Comparison of ENCODE assay signal across 1 cellular context in the genomic region with DNA sequence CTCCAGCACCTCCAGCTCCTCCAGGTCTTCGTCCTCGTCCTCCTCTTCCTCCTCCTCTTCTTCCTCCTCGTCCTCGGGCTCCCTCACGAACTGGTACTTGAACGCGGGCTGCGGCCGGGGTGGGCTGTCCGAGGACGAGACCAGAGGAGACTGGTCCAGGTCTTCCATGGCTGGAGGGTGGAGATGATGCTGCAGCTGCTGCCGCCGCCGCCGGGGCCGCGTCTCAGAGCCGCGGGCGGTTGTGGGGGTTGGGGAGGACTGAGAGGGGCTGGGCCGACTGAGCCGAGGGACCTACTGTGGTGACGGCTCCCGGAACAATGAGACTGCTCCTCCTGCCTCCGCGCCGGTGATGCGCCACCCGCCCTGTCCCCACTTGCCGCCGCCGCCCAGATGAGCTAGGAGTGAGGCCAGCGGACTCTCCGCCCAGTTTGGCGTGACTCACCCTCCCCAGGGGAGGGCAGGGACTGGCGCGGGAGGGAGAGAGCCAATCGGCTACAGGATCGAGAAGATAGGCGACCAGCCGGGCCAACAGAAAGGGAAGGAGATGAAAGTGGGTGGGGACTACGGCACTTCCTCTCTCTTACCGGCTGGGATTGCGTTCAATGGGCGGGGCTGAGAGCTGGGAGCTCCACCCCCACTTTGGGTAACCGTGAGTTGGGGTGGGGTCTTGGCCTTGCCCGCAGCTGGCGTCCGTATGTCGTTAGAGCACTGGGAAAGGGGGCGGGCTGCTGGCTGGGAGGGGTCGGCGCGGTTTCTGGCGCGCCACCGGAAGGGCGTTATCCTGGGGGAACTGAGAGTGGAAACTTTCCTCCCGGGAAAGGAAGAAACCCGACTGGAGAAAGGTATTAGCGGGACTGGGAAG.
A peak's percentile ranks its signal among the peaks of the same experiment; 100 is the strongest.
TF ChIP-seq lines count a peak whose summit lies in the region.

A gene with protein sequence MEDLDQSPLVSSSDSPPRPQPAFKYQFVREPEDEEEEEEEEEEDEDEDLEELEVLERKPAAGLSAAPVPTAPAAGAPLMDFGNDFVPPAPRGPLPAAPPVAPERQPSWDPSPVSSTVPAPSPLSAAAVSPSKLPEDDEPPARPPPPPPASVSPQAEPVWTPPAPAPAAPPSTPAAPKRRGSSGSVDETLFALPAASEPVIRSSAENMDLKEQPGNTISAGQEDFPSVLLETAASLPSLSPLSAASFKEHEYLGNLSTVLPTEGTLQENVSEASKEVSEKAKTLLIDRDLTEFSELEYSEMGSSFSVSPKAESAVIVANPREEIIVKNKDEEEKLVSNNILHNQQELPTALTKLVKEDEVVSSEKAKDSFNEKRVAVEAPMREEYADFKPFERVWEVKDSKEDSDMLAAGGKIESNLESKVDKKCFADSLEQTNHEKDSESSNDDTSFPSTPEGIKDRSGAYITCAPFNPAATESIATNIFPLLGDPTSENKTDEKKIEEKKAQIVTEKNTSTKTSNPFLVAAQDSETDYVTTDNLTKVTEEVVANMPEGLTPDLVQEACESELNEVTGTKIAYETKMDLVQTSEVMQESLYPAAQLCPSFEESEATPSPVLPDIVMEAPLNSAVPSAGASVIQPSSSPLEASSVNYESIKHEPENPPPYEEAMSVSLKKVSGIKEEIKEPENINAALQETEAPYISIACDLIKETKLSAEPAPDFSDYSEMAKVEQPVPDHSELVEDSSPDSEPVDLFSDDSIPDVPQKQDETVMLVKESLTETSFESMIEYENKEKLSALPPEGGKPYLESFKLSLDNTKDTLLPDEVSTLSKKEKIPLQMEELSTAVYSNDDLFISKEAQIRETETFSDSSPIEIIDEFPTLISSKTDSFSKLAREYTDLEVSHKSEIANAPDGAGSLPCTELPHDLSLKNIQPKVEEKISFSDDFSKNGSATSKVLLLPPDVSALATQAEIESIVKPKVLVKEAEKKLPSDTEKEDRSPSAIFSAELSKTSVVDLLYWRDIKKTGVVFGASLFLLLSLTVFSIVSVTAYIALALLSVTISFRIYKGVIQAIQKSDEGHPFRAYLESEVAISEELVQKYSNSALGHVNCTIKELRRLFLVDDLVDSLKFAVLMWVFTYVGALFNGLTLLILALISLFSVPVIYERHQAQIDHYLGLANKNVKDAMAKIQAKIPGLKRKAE (minus strand): TSS at position 319 of the 862 bp plus-strand sequence. CDS start 151 bp downstream, at position 168.

TF ChIP-seq in liver, 16 proteins besides CTCF, POLR2A, EP300 and RAD21 (continued from another document):
- TF ChIP-seq MAX (IDR thresholded peaks at IDR 0.05), result peak; percentile 16
- TF ChIP-seq HNF4A (conservative IDR thresholded peaks at IDR 0.05), result no peak
- TF ChIP-seq NR2F2 (IDR thresholded peaks at IDR 0.05), result no peak
- TF ChIP-seq GABPA (IDR thresholded peaks at IDR 0.05 in 1 of 2, conservative IDR thresholded peaks at IDR 0.05 in 1 of 2), result peak; percentile 65 to 88
- TF ChIP-seq HNF4G (IDR thresholded peaks at IDR 0.05), result no peak
- peak; percentile 27 to 60 for TF ChIP-seq RXRA (IDR thresholded peaks at IDR 0.05)
- peak; percentile 97 to 99 for TF ChIP-seq JUND (IDR thresholded peaks at IDR 0.05)
- TF ChIP-seq REST (IDR thresholded peaks at IDR 0.05), result peak; percentile 69
- no peak for TF ChIP-seq FOXA1 (IDR thresholded peaks at IDR 0.05)
